Comparison of ENCODE assay signal across 8 cellular contexts in the genomic region with DNA sequence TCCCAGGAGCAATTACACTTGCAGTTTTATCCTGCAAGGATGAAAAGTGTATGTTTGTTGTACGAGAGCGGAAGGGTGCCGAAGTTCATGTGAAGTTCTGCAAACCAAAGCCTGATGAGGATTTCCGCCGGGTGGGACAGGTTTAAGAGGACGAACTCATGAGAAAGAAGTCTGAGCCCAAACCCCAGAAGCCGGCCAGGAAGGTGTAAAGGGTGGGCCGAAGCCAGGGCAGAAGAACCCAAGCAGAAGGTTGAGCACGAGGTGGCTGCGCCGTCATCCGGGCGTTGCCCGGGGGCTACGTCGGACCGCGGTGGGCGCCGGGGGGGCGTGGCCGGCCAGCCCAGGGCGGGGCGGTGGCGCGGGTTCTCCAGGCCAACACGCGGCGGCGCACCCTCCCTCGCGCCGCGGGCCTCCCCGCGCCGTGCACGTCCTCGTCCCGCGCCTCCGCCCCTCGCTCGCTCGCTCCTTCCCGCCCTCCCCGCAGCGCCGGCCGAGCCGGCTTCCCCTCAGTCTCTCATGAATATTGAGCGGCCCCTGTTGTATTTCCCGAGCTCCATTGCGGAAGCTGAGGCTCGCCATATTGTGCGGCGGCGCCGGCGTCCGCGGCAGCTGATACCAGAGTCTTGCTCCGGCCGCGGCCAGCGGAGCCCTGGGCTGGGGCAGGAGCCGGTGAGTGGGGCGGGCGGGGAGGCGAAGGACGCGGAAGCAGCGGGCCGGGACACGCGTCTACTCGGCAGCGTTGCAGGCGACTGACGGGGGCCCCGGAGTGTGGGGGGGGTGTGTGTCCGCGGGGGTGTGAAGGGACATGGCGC. TPM values are rescaled to one million over a fixed set of nuclear protein-coding genes. Genes with fewer than 3 reads are reported as not detected.
DNase-seq lines count a peak whose midpoint lies in the region; ATAC-seq and TF ChIP-seq lines count a peak whose summit lies in the region.

Gene RNF2, plus strand, starts transcription at position 578 of the 812 bp plus-strand sequence. CDS start 41,996 bp downstream, outside the sequence.

- H3K27ac ChIP-seq in left ventricle myocardium inferior (replicated peaks) (peak within 1 kb of the TSS; percentile 92), prostate gland (peak within 1 kb of the TSS; percentile 80 to 85)

- POLR2A ChIA-PET in GM10248 (lab: Yijun Ruan, JAX), result interaction anchor here (0.6 kb wide), 1 partner anchor 91 kb away, joined by 9 read pairs; no protein-coding TSS in a partner anchor

- ATAC-seq in HG02571 (IDR thresholded peaks at IDR 0.05; ENCODE audit: unreplicated experiment), result peak; percentile 74

- H3K4me3 ChIP-seq in NB4 (ENCODE audit: low read depth, low read length) (peak within 1 kb of the TSS; percentile 67), left ventricle myocardium inferior (peak within 1 kb of the TSS; percentile 93), prostate gland (peak within 1 kb of the TSS; percentile 59 to 84)

- H3K36me3 ChIP-seq in left ventricle myocardium inferior, result no peaks in the 10 kb centered on the region
- no peaks in the 10 kb centered on the region for H3K36me3 ChIP-seq in prostate gland

- DNase-seq in GM10248 (ENCODE audit: extremely low spot score) (peak; percentile 90), NB4 (ENCODE audit: low read depth) (peak; percentile 88), amniotic epithelial cell (ENCODE audit: low read depth) (peak; percentile 81), left ventricle myocardium inferior (peak; percentile 84), prostate gland (ENCODE audit: low spot score) (peak; percentile 75), ureter (ENCODE audit: low spot score) (peak; percentile 80)

- TF ChIP-seq CTCF in GM10248 (IDR thresholded peaks at IDR 0.05; ENCODE audit: control extremely low read depth, extremely low read depth, low read depth, missing control alignments) (peak; percentile 8), NB4 (IDR thresholded peaks at IDR 0.05; ENCODE audit: low read depth, low read length) (no peak), left ventricle myocardium inferior (IDR thresholded peaks at IDR 0.05; ENCODE audit: borderline replicate concordance) (peak; percentile 26), prostate gland (IDR thresholded peaks at IDR 0.05) (peak in 1 of 4 experiments; percentile 41)

- H3K9me3 ChIP-seq in left ventricle myocardium inferior (replicated peaks), result no peaks in the 10 kb centered on the region
- H3K9me3 ChIP-seq in prostate gland, result no peaks in the 10 kb centered on the region

- no peaks in the 10 kb centered on the region for H3K27me3 ChIP-seq in left ventricle myocardium inferior (ENCODE audit: low read depth)
- H3K27me3 ChIP-seq in prostate gland (replicated peaks; ENCODE audit: insufficient read depth), result no peaks in the 10 kb centered on the region

- CTCF ChIA-PET in GM10248 (lab: Yijun Ruan, JAX), result interaction anchor here (0.6 to 4.0 kb wide), 13 partner anchors 10 to 661 kb away, joined by 3 to 17 read pairs (median 3); no protein-coding TSS in a partner anchor

- TF ChIP-seq POLR2A in NB4 (IDR thresholded peaks at IDR 0.05; ENCODE audit: extremely low read depth, insufficient read length) (peak; percentile 41), prostate gland (IDR thresholded peaks at IDR 0.05) (no peak)

- intact Hi-C loops in T-helper 1 cell treated with Interleukin-12 subunit alpha and Interleukin-12 subunit beta and Interleukin-4 antibody, amounts not matched to agents 30 ng/mL and 1 ng/mL, for 36 hours (cut with micrococcal nuclease), result loop anchor here (1.0 to 10.0 kb wide), 12 partner anchors 70 to 1330 kb away; partner anchors contain the start of genes C1orf21, IVNS1ABP, ODR4 and SWT1
- intact Hi-C loops in left ventricle myocardium inferior (cut with micrococcal nuclease), result no loop called here
- intact Hi-C loops in prostate gland (cut with DNase I), result loop anchor here (5.0 kb wide), 1 partner anchor 112 kb away; the partner anchor contains the start of genes SWT1 and TRMT1L

- peaks cover 42% of the 10 kb centered on the region for H3K4me1 ChIP-seq in left ventricle myocardium inferior
- H3K4me1 ChIP-seq in prostate gland (replicated peaks), result no peaks in the 10 kb centered on the region

- WGBS in prostate gland, result 1% methylated on average over 79 of the region's 84 CpGs

RNA-seq across cellular contexts. Expression of gene RNF2, which starts in this region (rescaled TPM):
- 16.9 and 18.3 TPM in 2 replicates for total RNA-seq in T-helper 1 cell treated with Interleukin-12 subunit alpha and Interleukin-12 subunit beta and Interleukin-4 antibody, amounts not matched to agents 30 ng/mL and 1 ng/mL, for 36 hours
- 11.6 TPM for total RNA-seq in left ventricle myocardium inferior
- total RNA-seq in prostate gland, result 10 to 100 TPM; 16.9 to 33.1 TPM
- 34.6 TPM for total RNA-seq in ureter

Comparison
In these comparisons a context has a peak if more than half of its experiments do, and no peak if none do; other contexts are left out.
1. Peak in every context shown above with its lines: DNase-seq, ATAC-seq, H3K4me3 ChIP-seq and H3K27ac ChIP-seq.